ENCODE assay signal across 18 cellular contexts in the genomic region with DNA sequence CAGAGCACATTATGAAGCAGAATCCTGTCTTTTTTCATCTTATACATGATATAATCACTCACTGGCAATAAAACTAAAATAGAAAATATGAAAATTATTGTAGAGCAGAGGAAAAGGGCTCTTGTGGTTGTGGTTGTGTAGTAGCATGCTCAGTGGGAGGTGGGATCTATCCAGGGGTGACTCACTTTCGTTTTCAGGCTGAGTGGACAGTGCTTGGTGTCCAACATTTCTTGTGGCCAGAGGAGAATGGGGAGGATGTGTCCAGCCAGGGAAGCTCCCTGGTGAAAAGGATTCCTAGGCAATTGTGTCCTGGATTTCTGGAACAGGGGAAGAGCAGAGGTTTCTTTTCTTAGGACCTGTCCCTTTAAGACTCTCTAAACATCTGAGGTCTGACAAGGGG. TPM values are rescaled to one million over a fixed set of nuclear protein-coding genes. Genes with fewer than 3 reads are reported as not detected.
DNase-seq lines count a peak whose midpoint lies in the region; ATAC-seq and TF ChIP-seq lines count a peak whose summit lies in the region.
"Had no signal": no experiment of that assay in that cellular context is flagged by ENCODE, and none has a peak within 500 bp of the region (broad histone marks: within the 10 kb centered on the region; RNA-seq: fewer than 3 reads in every experiment).

No MANE protein-coding gene starts in this region.

- DNase-seq in activated naive CD4-positive, alpha-beta T cell treated with anti-CD3 and anti-CD28 coated beads, Interleukin-2, amount 50 U/mL, for 72 hours (ENCODE audit: low spot score in 2 of 2) = no peak
- no peak for DNase-seq in activated naive CD4-positive, alpha-beta T cell treated with anti-CD3 and anti-CD28 coated beads for 36 hours
- DNase-seq in astrocyte of the spinal cord (ENCODE audit: low read depth, low spot score) (peak; percentile 79), UCSD-AML1 (lab: John Stamatoyannopoulos, UW; ENCODE audit: unreplicated experiment) (no peak), left ventricle myocardium inferior (no peak), COR-L47 (lab: John Stamatoyannopoulos, UW) (no peak)
- DNase-seq in stimulated activated effector memory CD8-positive, alpha-beta T cell treated with anti-CD3 and anti-CD28 coated beads, Interleukin-12 subunit alpha, Interleukin-12 subunit beta, amount 100 ng/mL, for 72 hours (ENCODE audit: low spot score in 2 of 2) = no peak
- DNase-seq: activated CD4-positive, alpha-beta T cell treated with anti-CD3 and anti-CD28 coated beads, Interleukin-2, amount 50 U/mL, for 1 hour; DMS 273 treated with DMSO at 0.1 percent for 48 hours; midbrain; NCI-H345; posterior cingulate gyrus; stimulated activated CD8-positive, alpha-beta memory T cell treated with anti-CD3 and anti-CD28 coated beads, Interleukin-4, amount 100 ng/mL, for 48 hours had no signal

- no peak overlapping the region for H3K27ac ChIP-seq in left ventricle myocardium inferior (replicated peaks)
- H3K27ac ChIP-seq: vagina had no signal

- intact Hi-C loops in activated naive CD4-positive, alpha-beta T cell treated with anti-CD3 and anti-CD28 coated beads for 36 hours (cut with micrococcal nuclease) = no loop called here
- intact Hi-C loops in left ventricle myocardium inferior (cut with micrococcal nuclease) = no loop called here

- H3K4me1 Mint-ChIP-seq in activated naive CD4-positive, alpha-beta T cell treated with anti-CD3 and anti-CD28 coated beads for 36 hours (ENCODE audit: low read depth) = peaks cover 12% of the 10 kb centered on the region
- H3K4me1 Mint-ChIP-seq in stimulated activated effector memory CD8-positive, alpha-beta T cell treated with anti-CD3 and anti-CD28 coated beads, Interleukin-12 subunit alpha, Interleukin-12 subunit beta, amount 100 ng/mL, for 72 hours = peaks cover 13% of the 10 kb centered on the region

- peaks cover 3% of the 10 kb centered on the region for H3K27me3 Mint-ChIP-seq in activated naive CD4-positive, alpha-beta T cell treated with anti-CD3 and anti-CD28 coated beads for 36 hours (ENCODE audit: low read depth)

- H3K4me3 ChIP-seq in astrocyte of the spinal cord (ENCODE audit: low read depth, low read length) = no peak overlapping the region
- no peak overlapping the region for H3K4me3 ChIP-seq in left ventricle myocardium inferior
- H3K4me3 ChIP-seq: vagina had no signal

- H3K36me3 Mint-ChIP-seq in activated naive CD4-positive, alpha-beta T cell treated with anti-CD3 and anti-CD28 coated beads, Interleukin-2, amount 50 U/mL, for 72 hours = no peaks in the 10 kb centered on the region
- no peaks in the 10 kb centered on the region for H3K36me3 Mint-ChIP-seq in activated naive CD4-positive, alpha-beta T cell treated with anti-CD3 and anti-CD28 coated beads for 36 hours (ENCODE audit: low read depth)
- H3K36me3 Mint-ChIP-seq in stimulated activated effector memory CD8-positive, alpha-beta T cell treated with anti-CD3 and anti-CD28 coated beads, Interleukin-12 subunit alpha, Interleukin-12 subunit beta, amount 100 ng/mL, for 72 hours = no peaks in the 10 kb centered on the region

- ATAC-seq in activated naive CD4-positive, alpha-beta T cell treated with anti-CD3 and anti-CD28 coated beads, Interleukin-2, amount 50 U/mL, for 72 hours = peak; percentile 41 to 56
- peak; percentile 32 for ATAC-seq in HG03342 (IDR thresholded peaks at IDR 0.05; ENCODE audit: unreplicated experiment)
- peak; percentile 59 for ATAC-seq in stimulated activated effector memory CD8-positive, alpha-beta T cell treated with anti-CD3 and anti-CD28 coated beads, Interleukin-12 subunit alpha, Interleukin-12 subunit beta, amount 100 ng/mL, for 72 hours
- ATAC-seq: Panc1 had no signal

- CTCF ChIA-PET in activated naive CD4-positive, alpha-beta T cell treated with anti-CD3 and anti-CD28 coated beads for 36 hours (lab: Charles Lee) = interaction anchor here (1.5 kb wide), 1 partner anchor 558 kb away, joined by 4 read pairs; no protein-coding TSS in a partner anchor

- no peaks in the 10 kb centered on the region for H3K27me3 ChIP-seq in left ventricle myocardium inferior (ENCODE audit: low read depth)
- H3K27me3 ChIP-seq: vagina had no signal

- no peaks in the 10 kb centered on the region for H3K9me3 Mint-ChIP-seq in activated naive CD4-positive, alpha-beta T cell treated with anti-CD3 and anti-CD28 coated beads, Interleukin-2, amount 50 U/mL, for 72 hours
- no peaks in the 10 kb centered on the region for H3K9me3 Mint-ChIP-seq in activated naive CD4-positive, alpha-beta T cell treated with anti-CD3 and anti-CD28 coated beads for 36 hours
- H3K9me3 Mint-ChIP-seq in stimulated activated effector memory CD8-positive, alpha-beta T cell treated with anti-CD3 and anti-CD28 coated beads, Interleukin-12 subunit alpha, Interleukin-12 subunit beta, amount 100 ng/mL, for 72 hours = no peaks in the 10 kb centered on the region
- H3K9me3 Mint-ChIP-seq: T-helper 1 cell treated with Interleukin-12 subunit alpha and Interleukin-12 subunit beta and Interleukin-4 antibody, amounts not matched to agents 30 μg/mL and 1 μg/mL, for 36 hours had no signal

- H3K27ac Mint-ChIP-seq in activated naive CD4-positive, alpha-beta T cell treated with anti-CD3 and anti-CD28 coated beads, Interleukin-2, amount 50 U/mL, for 72 hours = no peak overlapping the region
- H3K27ac Mint-ChIP-seq in activated naive CD4-positive, alpha-beta T cell treated with anti-CD3 and anti-CD28 coated beads for 36 hours = no peak overlapping the region
- H3K27ac Mint-ChIP-seq in stimulated activated effector memory CD8-positive, alpha-beta T cell treated with anti-CD3 and anti-CD28 coated beads, Interleukin-12 subunit alpha, Interleukin-12 subunit beta, amount 100 ng/mL, for 72 hours = no peak overlapping the region
- H3K27ac Mint-ChIP-seq: T-helper 1 cell treated with Interleukin-12 subunit alpha and Interleukin-12 subunit beta and Interleukin-4 antibody, amounts not matched to agents 30 μg/mL and 1 μg/mL, for 36 hours had no signal

- no peaks in the 10 kb centered on the region for H3K4me1 ChIP-seq in left ventricle myocardium inferior

- in situ Hi-C loops in astrocyte of the spinal cord (cut with HindIII; ENCODE audit: low sequenced_read_pairs) = no loop called here

- no peak overlapping the region for H3K4me3 Mint-ChIP-seq in activated naive CD4-positive, alpha-beta T cell treated with anti-CD3 and anti-CD28 coated beads for 36 hours
- no peak overlapping the region for H3K4me3 Mint-ChIP-seq in stimulated activated effector memory CD8-positive, alpha-beta T cell treated with anti-CD3 and anti-CD28 coated beads, Interleukin-12 subunit alpha, Interleukin-12 subunit beta, amount 100 ng/mL, for 72 hours
- H3K4me3 Mint-ChIP-seq: T-helper 1 cell treated with Interleukin-12 subunit alpha and Interleukin-12 subunit beta and Interleukin-4 antibody, amounts not matched to agents 30 μg/mL and 1 μg/mL, for 36 hours had no signal

- no peaks in the 10 kb centered on the region for H3K9me3 ChIP-seq in left ventricle myocardium inferior (replicated peaks)
- H3K9me3 ChIP-seq: vagina had no signal

- no peaks in the 10 kb centered on the region for H3K36me3 ChIP-seq in left ventricle myocardium inferior
- H3K36me3 ChIP-seq: vagina had no signal

- TF ChIP-seq CTCF in astrocyte of the spinal cord (IDR thresholded peaks at IDR 0.05; ENCODE audit: low read depth, low read length) = no peak
- TF ChIP-seq CTCF in left ventricle myocardium inferior (IDR thresholded peaks at IDR 0.05; ENCODE audit: borderline replicate concordance) = no peak

RNA-seq across cellular contexts. Expression of a gene that starts 31.9 kb away (rescaled TPM):
- not detected for total RNA-seq in activated naive CD4-positive, alpha-beta T cell treated with anti-CD3 and anti-CD28 coated beads, Interleukin-2, amount 50 U/mL, for 72 hours
- total RNA-seq in activated naive CD4-positive, alpha-beta T cell treated with anti-CD3 and anti-CD28 coated beads for 36 hours = not detected
- total RNA-seq in left ventricle myocardium inferior = not detected
- total RNA-seq: cerebellum, vagina had no signal

RNA-seq across cellular contexts. Expression of a gene that starts 57.0 kb away (rescaled TPM):
- total RNA-seq in activated naive CD4-positive, alpha-beta T cell treated with anti-CD3 and anti-CD28 coated beads, Interleukin-2, amount 50 U/mL, for 72 hours = not detected
- not detected for total RNA-seq in activated naive CD4-positive, alpha-beta T cell treated with anti-CD3 and anti-CD28 coated beads for 36 hours
- not detected for total RNA-seq in left ventricle myocardium inferior
- total RNA-seq: cerebellum, vagina had no signal
